14 cellular contexts compared by ENCODE assay signal in genomic region chr7:46559194-46559576, GRCh38.
DNase-seq lines count a peak whose midpoint lies in the region; ATAC-seq, FAIRE-seq and TF ChIP-seq lines count a peak whose summit lies in the region.
"Had no signal": no experiment of that assay in that cellular context is flagged by ENCODE, and none has a peak within 500 bp of the region (broad histone marks: within the 10 kb centered on the region; RNA-seq: fewer than 3 reads in every experiment).

No MANE protein-coding gene starts in this region.

- intact Hi-C loops in left colon (cut with DNase I, micrococcal nuclease), result no loop called here

- no peak overlapping the region for H3K4me3 ChIP-seq in bronchial epithelial cell (ENCODE audit: low read depth, low read length)
- H3K4me3 ChIP-seq: gastrocnemius medialis, transverse colon had no signal

- DNase-seq in A172 (ENCODE audit: low spot score), result peak; percentile 73
- peak; percentile 78 for DNase-seq in HT1080 (ENCODE audit: low read depth)
- DNase-seq in bronchial epithelial cell (ENCODE audit: low read depth), result peak; percentile 74
- peak; percentile 93 for DNase-seq in iris pigment epithelial cell (ENCODE audit: low read depth)
- no peak for DNase-seq in left colon
- DNase-seq: 8988T, gastrocnemius medialis, NCI-H1694 treated with DMSO at 0.1 percent for 48 hours, small intestine, transverse colon had no signal

- FAIRE-seq in bronchial epithelial cell (lab: Jason Lieb, UNC), result no peak
- FAIRE-seq: small intestine had no signal

- H3K36me3 ChIP-seq in bronchial epithelial cell (ENCODE audit: control insufficient read depth, insufficient read depth, low read length), result no peaks in the 10 kb centered on the region
- H3K36me3 ChIP-seq: gastrocnemius medialis, transverse colon had no signal

- no peak for TF ChIP-seq CTCF in bronchial epithelial cell (IDR thresholded peaks at IDR 0.05; ENCODE audit: insufficient read depth, low read length, severe bottlenecking)

- ATAC-seq in HG03095 (IDR thresholded peaks at IDR 0.05; ENCODE audit: unreplicated experiment), result no peak
- ATAC-seq in GM21619 (IDR thresholded peaks at IDR 0.05; ENCODE audit: unreplicated experiment), result no peak
- no peak for ATAC-seq in left colon
- ATAC-seq in GM21825 (IDR thresholded peaks at IDR 0.05; ENCODE audit: unreplicated experiment), result no peak
- ATAC-seq: natural killer cell treated with Interleukin-12 subunit alpha and Interleukin-12 subunit beta and Interleukin-15 and Interleukin-18, amount 100 ng/mL, for 72 hours had no signal

- no peaks in the 10 kb centered on the region for H3K27me3 ChIP-seq in bronchial epithelial cell (ENCODE audit: control insufficient read depth, insufficient read depth, low read length)
- H3K27me3 ChIP-seq: gastrocnemius medialis, transverse colon had no signal

Comparison
In these comparisons a context has a peak if more than half of its experiments do, and no peak if none do; other contexts are left out.
1. DNase-seq: peak in A172 (single experiment), HT1080 (single experiment), bronchial epithelial cell (single experiment) and iris pigment epithelial cell (single experiment); none in left colon (0 of 2).